In genomic region chr20:64102647-64103354, GRCh38 we compare ENCODE assay signal across 9 cellular contexts. TPM values are rescaled to one million over a fixed set of nuclear protein-coding genes. Genes with fewer than 3 reads are reported as not detected.
DNase-seq lines count a peak whose midpoint lies in the region; ATAC-seq, FAIRE-seq and TF ChIP-seq lines count a peak whose summit lies in the region.
"Had no signal": no experiment of that assay in that cellular context is flagged by ENCODE, and none has a peak within 500 bp of the region (broad histone marks: within the 10 kb centered on the region; RNA-seq: fewer than 3 reads in every experiment).

No MANE protein-coding gene starts in this region.

- H3K56ac ChIP-seq in H9 (ENCODE audit: insufficient read length, low read depth, low read length): no peak overlapping the region
- no peak overlapping the region for H3K56ac ChIP-seq in H1 (replicated peaks; ENCODE audit: insufficient read length, low read depth, low read length)

- H3K9me3 ChIP-seq in H9 (ENCODE audit: control insufficient read depth, low read depth, low read length): no peaks in the 10 kb centered on the region
- no peaks in the 10 kb centered on the region for H3K9me3 ChIP-seq in H1 (ENCODE audit: insufficient read depth in 2 of 2, low read depth in 1 of 2, low read length in 1 of 2)
- H3K9me3 ChIP-seq in trophoblast cell (ENCODE audit: insufficient read depth, low read depth, low read length): peaks cover 4% of the 10 kb centered on the region
- H3K9me3 ChIP-seq in vagina: no peaks in the 10 kb centered on the region

- no peak overlapping the region for H2BK15ac ChIP-seq in H9 (ENCODE audit: low read depth, low read length)
- H2BK15ac ChIP-seq in H1 (ENCODE audit: low read length): no peak overlapping the region; the same call in 1 of the 2 replicates

- TF ChIP-seq EP300 in H1 (IDR thresholded peaks at IDR 0.05; ENCODE audit: borderline replicate concordance in 1 of 2, low read depth in 2 of 2, low read length in 2 of 2): no peak

- ATAC-seq in GM18867 (IDR thresholded peaks at IDR 0.05; ENCODE audit: unreplicated experiment): no peak

- H2BK20ac ChIP-seq in H9 (ENCODE audit: low read depth, low read length, poor library complexity, severe bottlenecking): no peak overlapping the region
- H2BK20ac ChIP-seq in H1 (ENCODE audit: low read length): no peak overlapping the region

- no peak overlapping the region; the same call in 1 of the 2 replicates for H3K14ac ChIP-seq in H9 (ENCODE audit: insufficient read depth, low read length)
- H3K14ac ChIP-seq in H1 (ENCODE audit: insufficient read length): no peak overlapping the region
- no peak overlapping the region for H3K14ac ChIP-seq in trophoblast cell (ENCODE audit: low read length)

- H4K12ac ChIP-seq in trophoblast cell (ENCODE audit: low read depth, low read length): no peak overlapping the region

- no peaks in the 10 kb centered on the region for H3K36me3 ChIP-seq in H1 (ENCODE audit: control insufficient read depth in 2 of 4, insufficient read depth in 4 of 4, low read length in 3 of 4)
- H3K36me3 ChIP-seq in trophoblast cell (ENCODE audit: control insufficient read depth in 1 of 2, insufficient read depth in 2 of 2, low read length in 2 of 2): no peaks in the 10 kb centered on the region
- H3K36me3 ChIP-seq in vagina: no peaks in the 10 kb centered on the region

- H2BK120ac ChIP-seq in H9 (ENCODE audit: low read depth, low read length, poor library complexity, severe bottlenecking) (no peak overlapping the region), H1 (replicated peaks; ENCODE audit: low read depth, low read length) (no peak overlapping the region), trophoblast cell (ENCODE audit: insufficient read depth, low read length, poor library complexity) (no peak overlapping the region)

- CTCF ChIA-PET in H1 (lab: Charles Lee; ENCODE audit: partially characterized antibody): interaction anchor here (0.6 to 5.0 kb wide), 17 partner anchors 9 to 132 kb away, joined by 3 to 41 read pairs (median 5); partner anchors contain the start of genes LKAAEAR1 and PRPF6

- H4K8ac ChIP-seq in H9 (replicated peaks; ENCODE audit: insufficient read length, low read depth, low read length): no peak overlapping the region
- H4K8ac ChIP-seq in H1 (ENCODE audit: extremely low read depth, insufficient read depth, low read length): no peak overlapping the region
- no peak overlapping the region for H4K8ac ChIP-seq in trophoblast cell (ENCODE audit: low read depth, low read length)

- no peak overlapping the region for H2BK12ac ChIP-seq in H9 (ENCODE audit: insufficient read length, low read depth, low read length)
- H2BK12ac ChIP-seq in H1 (ENCODE audit: low read depth, low read length): no peak overlapping the region
- no peak overlapping the region for H2BK12ac ChIP-seq in trophoblast cell (ENCODE audit: low read length)

- H3K4me3 ChIP-seq in H1 (ENCODE audit: extremely low read depth in 1 of 4, insufficient read depth in 2 of 4, low read depth in 3 of 4, low read length in 4 of 4) (peak overlapping the region; percentile 37 to 71 (median 52)), trophoblast cell (ENCODE audit: low read depth, low read length) (no peak overlapping the region), vagina (peak overlapping the region in 1 of 2 donors; percentile 27)

- H3K36me3 Mint-ChIP-seq in H9 (ENCODE audit: insufficient read depth in 1 of 3, low read depth in 3 of 3): no peaks in the 10 kb centered on the region

- no peak overlapping the region for H3K9ac ChIP-seq in H9 (ENCODE audit: extremely low read depth, insufficient read length, low read length)
- H3K9ac ChIP-seq in H1 (replicated peaks in 1 of 4; ENCODE audit: extremely low read depth in 1 of 4, low read depth in 3 of 4, low read length in 3 of 4): no peak overlapping the region
- H3K9ac ChIP-seq in trophoblast cell (ENCODE audit: low read length): no peak overlapping the region

- WGBS in H9 (ENCODE audit: extremely low coverage, insufficient read length, low lambda C conversion rate): no CpG with 5 or more reads among the region's 30 CpGs
- 36% methylated on average over 24 of the region's 30 CpGs; no CpG with 5 or more reads in 1 of the 2 experiments for WGBS in H1 (ENCODE audit: extremely low coverage in 1 of 2, insufficient coverage in 1 of 2, insufficient read length in 1 of 2, insufficient replicate concordance in 2 of 2, low coverage in 1 of 2, low lambda C conversion rate in 2 of 2, missing lambda C conversion rate in 1 of 2), 2 experiments
- no CpG with 5 or more reads among the region's 30 CpGs for WGBS in trophoblast cell (ENCODE audit: extremely low coverage, insufficient coverage, insufficient read length)

- no peak overlapping the region for H3T11ph ChIP-seq in H9 (ENCODE audit: low read length)

- H3K9me3 Mint-ChIP-seq in H9: no peaks in the 10 kb centered on the region

- H3K4ac ChIP-seq in H9 (ENCODE audit: low read depth, low read length) (no peak overlapping the region), H1 (replicated peaks; ENCODE audit: insufficient read length, low read depth, low read length) (peak overlapping the region; percentile 7), trophoblast cell (ENCODE audit: low read depth, low read length) (no peak overlapping the region)

- H2AK5ac ChIP-seq in H9 (ENCODE audit: insufficient read length, low read length): no peak overlapping the region
- H2AK5ac ChIP-seq in H1 (ENCODE audit: low read depth, low read length): no peak overlapping the region
- no peak overlapping the region for H2AK5ac ChIP-seq in trophoblast cell (ENCODE audit: low read length)

- H4K5ac ChIP-seq in H9 (ENCODE audit: insufficient read length, low read depth, low read length): no peak overlapping the region
- H4K5ac ChIP-seq in H1 (ENCODE audit: insufficient read length, low read depth, low read length): no peak overlapping the region

- peaks cover 3% of the 10 kb centered on the region; the same call in 1 of the 2 replicates for H3K27me3 ChIP-seq in H9 (ENCODE audit: insufficient read depth, low read length)
- peaks cover 2 to 26% (median 21%) of the 10 kb centered on the region in 4 experiments for H3K27me3 ChIP-seq in H1 (replicated peaks in 1 of 4; ENCODE audit: control insufficient read depth in 3 of 4, extremely low read depth in 1 of 4, insufficient read depth in 3 of 4, low read length in 3 of 4)
- peaks cover 6% of the 10 kb centered on the region for H3K27me3 ChIP-seq in trophoblast cell (ENCODE audit: insufficient read depth, low read length)
- peaks cover 9% of the 10 kb centered on the region for H3K27me3 ChIP-seq in vagina

- H3K79me2 ChIP-seq in H9 (ENCODE audit: insufficient read depth, low read length): no peaks in the 10 kb centered on the region
- H3K79me2 ChIP-seq in H1 (ENCODE audit: control insufficient read depth in 1 of 2, insufficient read depth in 2 of 2, low read length in 2 of 2): no peaks in the 10 kb centered on the region
- no peaks in the 10 kb centered on the region for H3K79me2 ChIP-seq in trophoblast cell (ENCODE audit: control insufficient read depth, insufficient read depth, low read length, poor library complexity)

- TF ChIP-seq CTCF in H9 (conservative IDR thresholded peaks at IDR 0.05): no peak
- no peak for TF ChIP-seq CTCF in H1 (IDR thresholded peaks at IDR 0.05; ENCODE audit: control extremely low read depth in 1 of 3, insufficient read depth in 1 of 3, low read depth in 1 of 3, low read length in 3 of 3)
- TF ChIP-seq CTCF in vagina (IDR thresholded peaks at IDR 0.05): no peak

- H3K23me2 ChIP-seq in H9 (ENCODE audit: insufficient read length, low read depth, low read length, poor library complexity, severe bottlenecking) (no peaks in the 10 kb centered on the region), H1 (ENCODE audit: low read depth, low read length) (peaks cover 2% of the 10 kb centered on the region; the same call in 1 of the 2 replicates)

- H3K4me1 ChIP-seq in H9 (ENCODE audit: insufficient read depth, low read length) (no peaks in the 10 kb centered on the region), H1 (replicated peaks in 1 of 4; ENCODE audit: control insufficient read depth in 3 of 4, insufficient read depth in 4 of 4, low read length in 3 of 4) (peaks cover 0 to 8% (median 3%) of the 10 kb centered on the region in 4 experiments; a peak in 3 of 7 replicates), trophoblast cell (ENCODE audit: control insufficient read depth in 1 of 2, insufficient read depth in 2 of 2, low read length in 2 of 2) (peaks cover 0 to 2% of the 10 kb centered on the region in 2 experiments), vagina (peaks cover 10% of the 10 kb centered on the region)

- POLR2A ChIA-PET in H1 (lab: Charles Lee; ENCODE audit: partially characterized antibody): no interaction called here

- peaks cover 43% of the 10 kb centered on the region for H3K27me3 Mint-ChIP-seq in H9 (ENCODE audit: low read depth)

- no peak overlapping the region for H3K27ac ChIP-seq in H9 (ENCODE audit: insufficient read length, low read depth, low read length)
- H3K27ac ChIP-seq in H1 (ENCODE audit: low read depth, low read length): no peak overlapping the region
- no peak overlapping the region for H3K27ac ChIP-seq in trophoblast cell (ENCODE audit: low read depth, low read length)
- H3K27ac ChIP-seq in vagina: no peak overlapping the region

- H4K91ac ChIP-seq in H9 (ENCODE audit: insufficient read length, low read depth, low read length) (no peak overlapping the region), H1 (replicated peaks; ENCODE audit: insufficient read length, low read length) (no peak overlapping the region), trophoblast cell (ENCODE audit: low read depth, low read length) (no peak overlapping the region)

- H3K4me2 ChIP-seq in H9 (ENCODE audit: insufficient read depth, insufficient read length, low read length): peak overlapping the region; percentile 50
- H3K4me2 ChIP-seq in H1 (ENCODE audit: insufficient read depth in 1 of 2, low read depth in 2 of 2, low read length in 2 of 2): peak overlapping the region; percentile 48 to 97
- peak overlapping the region; percentile 52 for H3K4me2 ChIP-seq in trophoblast cell (ENCODE audit: low read length)

- H3K4me3 Mint-ChIP-seq in H9: peak overlapping the region; percentile 62 to 83

- DNase-seq in H9 (peak; percentile 74), NCI-H2227 (lab: John Stamatoyannopoulos, UW; ENCODE audit: unreplicated experiment) (peak; percentile 85), H1 (ENCODE audit: low read depth in 1 of 2, low spot score in 2 of 2) (peak in 1 of 2 experiments; percentile 72), trophoblast cell (no peak), vagina (ENCODE audit: extremely low spot score in 2 of 2) (no peak), HK-2 (ENCODE audit: unreplicated experiment) (no peak)
- no peak for DNase-seq in stimulated activated CD4-positive, alpha-beta T cell treated with anti-CD3 and anti-CD28 coated beads, Interleukin-4, amount 100 ng/mL, for 24 hours

- H3K27ac Mint-ChIP-seq in H9: no peak overlapping the region

- intact Hi-C loops in vagina (cut with DNase I): no loop called here

- no peak for FAIRE-seq in H1 (lab: Jason Lieb, UNC)

- H2AFZ ChIP-seq in H9 (ENCODE audit: low read length) (no peak overlapping the region), H1 (ENCODE audit: low read length) (no peak overlapping the region; the same call in 1 of the 2 replicates), trophoblast cell (ENCODE audit: insufficient read depth, low read length, poor library complexity) (peak overlapping the region; percentile 32)

- no peak for TF ChIP-seq POLR2A in H1 (IDR thresholded peaks at IDR 0.05; ENCODE audit: control extremely low read depth in 1 of 2, low read depth in 2 of 2, low read length in 2 of 2)
- TF ChIP-seq POLR2A in vagina (IDR thresholded peaks at IDR 0.05): no peak

- H4K20me1 ChIP-seq in H9 (ENCODE audit: control insufficient read depth, insufficient read depth, insufficient read length) (no peaks in the 10 kb centered on the region), H1 (replicated peaks in 1 of 2; ENCODE audit: control insufficient read depth in 1 of 2, insufficient read depth in 2 of 2, low read length in 2 of 2) (peaks cover under 1 to 3% of the 10 kb centered on the region in 2 experiments)

- no peak overlapping the region for H2BK5ac ChIP-seq in H9 (ENCODE audit: insufficient read length, low read length)
- no peak overlapping the region for H2BK5ac ChIP-seq in H1 (ENCODE audit: low read depth, low read length)
- no peak overlapping the region for H2BK5ac ChIP-seq in trophoblast cell (ENCODE audit: low read depth, low read length, poor library complexity)

- H3K23ac ChIP-seq in H9 (ENCODE audit: insufficient read length, low read depth, low read length): no peak overlapping the region
- H3K23ac ChIP-seq in H1 (ENCODE audit: insufficient read length): no peak overlapping the region
- no peak overlapping the region for H3K23ac ChIP-seq in trophoblast cell (ENCODE audit: low read length)

- peaks cover 9 to 14% of the 10 kb centered on the region in 2 experiments; a peak in 3 of 4 replicates for H3K4me1 Mint-ChIP-seq in H9

- no peak; a peak in 1 of 4 replicates for TF ChIP-seq RAD21 in H1 (IDR thresholded peaks at IDR 0.05 in 1 of 2, conservative IDR thresholded peaks at IDR 0.05 in 1 of 2; ENCODE audit: low read depth in 2 of 2, low read length in 2 of 2)

- H3K79me1 ChIP-seq in H9 (ENCODE audit: insufficient read depth, low read depth, low read length, poor library complexity, severe bottlenecking) (no peaks in the 10 kb centered on the region), H1 (ENCODE audit: low read depth, low read length) (no peaks in the 10 kb centered on the region; the same call in 1 of the 2 replicates), trophoblast cell (ENCODE audit: low read length) (no peaks in the 10 kb centered on the region)

- no peak overlapping the region for H3K18ac ChIP-seq in H9 (ENCODE audit: insufficient read length, low read depth, low read length)
- no peak overlapping the region for H3K18ac ChIP-seq in H1 (ENCODE audit: extremely low read depth, low read length)
- H3K18ac ChIP-seq in trophoblast cell (ENCODE audit: low read length): no peak overlapping the region

RNA-seq across cellular contexts. Expression of gene NPBWR2, which starts 4.6 kb away (rescaled TPM):
- total RNA-seq in H9 (2021): not detected in 2 replicates
- total RNA-seq in H1 (2021; fragmentation: NEBNext Ultra II Directional; extraction: Animal tissue kit (Norgen Biotek cat#: 25700)): not detected in 2 replicates
- not detected in 2 replicates for polyA plus RNA-seq in H1 (2011; rRNA removed)
- not detected for polyA plus RNA-seq in H1 (2011; cell fraction: cytosol; rRNA removed)
- polyA plus RNA-seq in H1 (2011; cell fraction: nucleus; rRNA removed): not detected
- 0.11 TPM in 1 of 4 replicates, not detected in the others for polyA plus RNA-seq in H1 (2012, experiment 1 of 2)
- not detected for polyA plus RNA-seq in H1 (2012, experiment 2 of 2)
- not detected for polyA plus RNA-seq in H1 (2013, experiment 1 of 2)
- not detected for polyA plus RNA-seq in H1 (2013, experiment 2 of 2)
- polyA minus RNA-seq in H1 (2011; rRNA and poly(A)+ RNA removed): not detected in 2 replicates
- polyA minus RNA-seq in H1 (2011; cell fraction: cytosol; rRNA and poly(A)+ RNA removed): not detected
- polyA minus RNA-seq in H1 (2011; cell fraction: nucleus; rRNA and poly(A)+ RNA removed): not detected
- not detected in 2 replicates for polyA plus RNA-seq in trophoblast cell (2013)
- total RNA-seq in vagina: not detected
- total RNA-seq: SK-MEL-5 had no signal

RNA-seq across cellular contexts. Expression of gene LKAAEAR1, which starts 18.6 kb away (rescaled TPM):
- total RNA-seq in H9 (2021): 0.39 TPM in 1 of 2 replicates, not detected in the other
- total RNA-seq in H1 (2021; fragmentation: NEBNext Ultra II Directional; extraction: Animal tissue kit (Norgen Biotek cat#: 25700)): 0.41 and 0.52 TPM in 2 replicates
- polyA plus RNA-seq in H1 (2011; rRNA removed): 0.53 and 0.91 TPM in 2 replicates
- polyA plus RNA-seq in H1 (2011; cell fraction: cytosol; rRNA removed): 0.65 TPM
- 0.34 TPM for polyA plus RNA-seq in H1 (2011; cell fraction: nucleus; rRNA removed)
- polyA plus RNA-seq in H1 (2012, experiment 1 of 2): 0.24 TPM in 1 of 4 replicates, not detected in the others
- not detected for polyA plus RNA-seq in H1 (2012, experiment 2 of 2)
- polyA plus RNA-seq in H1 (2013, experiment 1 of 2): 0.20 TPM
- polyA plus RNA-seq in H1 (2013, experiment 2 of 2): 0.28 TPM
- polyA minus RNA-seq in H1 (2011; rRNA and poly(A)+ RNA removed): not detected in 2 replicates
- not detected for polyA minus RNA-seq in H1 (2011; cell fraction: cytosol; rRNA and poly(A)+ RNA removed)
- polyA minus RNA-seq in H1 (2011; cell fraction: nucleus; rRNA and poly(A)+ RNA removed): not detected
- polyA plus RNA-seq in trophoblast cell (2013): not detected in 2 replicates
- total RNA-seq in vagina: not detected

RNA-seq across cellular contexts. Expression of gene OPRL1, which starts 22.9 kb away (rescaled TPM):
- total RNA-seq in H9 (2021) (0.90 and 1.0 TPM in 2 replicates), vagina (1.5 TPM)
- total RNA-seq in H1 (2021; fragmentation: NEBNext Ultra II Directional; extraction: Animal tissue kit (Norgen Biotek cat#: 25700)): 0.52 and 0.63 TPM in 2 replicates
- 0.98 and 2.0 TPM in 2 replicates for polyA plus RNA-seq in H1 (2011; rRNA removed)
- 1.3 TPM for polyA plus RNA-seq in H1 (2011; cell fraction: cytosol; rRNA removed)
- 2.1 TPM for polyA plus RNA-seq in H1 (2011; cell fraction: nucleus; rRNA removed)
- polyA plus RNA-seq in H1 (2012, experiment 1 of 2): 0.52 to 1.4 TPM (median 1.1 TPM) in 4 replicates
- polyA plus RNA-seq in H1 (2012, experiment 2 of 2): 0.81 TPM
- polyA plus RNA-seq in H1 (2013, experiment 1 of 2): 0.39 TPM
- 0.46 TPM for polyA plus RNA-seq in H1 (2013, experiment 2 of 2)
- polyA minus RNA-seq in H1 (2011; rRNA and poly(A)+ RNA removed): 1.2 and 1.4 TPM in 2 replicates
- polyA minus RNA-seq in H1 (2011; cell fraction: cytosol; rRNA and poly(A)+ RNA removed): 1.4 TPM
- polyA minus RNA-seq in H1 (2011; cell fraction: nucleus; rRNA and poly(A)+ RNA removed): 0.50 TPM
- polyA plus RNA-seq in trophoblast cell (2013): 1.1 and 1.4 TPM in 2 replicates

RNA-seq across cellular contexts. Expression of gene RGS19, which starts 23.5 kb away (rescaled TPM):
- 11.7 and 12.8 TPM in 2 replicates for total RNA-seq in H9 (2021)
- 12.7 and 13.1 TPM in 2 replicates for total RNA-seq in H1 (2021; fragmentation: NEBNext Ultra II Directional; extraction: Animal tissue kit (Norgen Biotek cat#: 25700))
- 16.8 and 21.9 TPM in 2 replicates for polyA plus RNA-seq in H1 (2011; rRNA removed)
- polyA plus RNA-seq in H1 (2011; cell fraction: cytosol; rRNA removed): 14.6 TPM
- polyA plus RNA-seq in H1 (2011; cell fraction: nucleus; rRNA removed): 18.9 TPM
- 9.5 to 12.1 TPM (median 10.6 TPM) in 4 replicates for polyA plus RNA-seq in H1 (2012, experiment 1 of 2)
- 8.8 TPM for polyA plus RNA-seq in H1 (2012, experiment 2 of 2)
- polyA plus RNA-seq in H1 (2013, experiment 1 of 2): 9.0 TPM
- polyA plus RNA-seq in H1 (2013, experiment 2 of 2): 8.9 TPM
- polyA minus RNA-seq in H1 (2011; rRNA and poly(A)+ RNA removed): 4.3 and 4.8 TPM in 2 replicates
- polyA minus RNA-seq in H1 (2011; cell fraction: cytosol; rRNA and poly(A)+ RNA removed): 8.7 TPM
- polyA minus RNA-seq in H1 (2011; cell fraction: nucleus; rRNA and poly(A)+ RNA removed): 6.3 TPM
- 7.5 and 8.3 TPM in 2 replicates for polyA plus RNA-seq in trophoblast cell (2013)
- 20.6 TPM for total RNA-seq in vagina

RNA-seq across cellular contexts. Expression of gene TCEA2, which starts 39.8 kb away (rescaled TPM):
- total RNA-seq in H9 (2021) (48.1 and 51.7 TPM in 2 replicates), vagina (33.1 TPM)
- total RNA-seq in H1 (2021; fragmentation: NEBNext Ultra II Directional; extraction: Animal tissue kit (Norgen Biotek cat#: 25700)): 41.4 and 46.3 TPM in 2 replicates
- polyA plus RNA-seq in H1 (2011; rRNA removed): 42.3 and 66.0 TPM in 2 replicates
- polyA plus RNA-seq in H1 (2011; cell fraction: cytosol; rRNA removed): 52.5 TPM
- polyA plus RNA-seq in H1 (2011; cell fraction: nucleus; rRNA removed): 118 TPM
- polyA plus RNA-seq in H1 (2012, experiment 1 of 2): 34.2 to 60.1 TPM (median 48.8 TPM) in 4 replicates
- polyA plus RNA-seq in H1 (2012, experiment 2 of 2): 35.4 TPM
- polyA plus RNA-seq in H1 (2013, experiment 1 of 2): 55.3 TPM
- polyA plus RNA-seq in H1 (2013, experiment 2 of 2): 51.7 TPM
- polyA minus RNA-seq in H1 (2011; rRNA and poly(A)+ RNA removed): 9.5 and 12.8 TPM in 2 replicates
- 14.2 TPM for polyA minus RNA-seq in H1 (2011; cell fraction: cytosol; rRNA and poly(A)+ RNA removed)
- 35.6 TPM for polyA minus RNA-seq in H1 (2011; cell fraction: nucleus; rRNA and poly(A)+ RNA removed)
- polyA plus RNA-seq in trophoblast cell (2013): 55.8 and 60.4 TPM in 2 replicates

Comparison
In these comparisons a context has a peak if more than half of its experiments do, and no peak if none do; other contexts are left out.
1. DNase-seq: peak in H9 (single experiment) and NCI-H2227 (single experiment); none in trophoblast cell (0 of 2), vagina (0 of 2), stimulated activated CD4-positive, alpha-beta T cell treated with anti-CD3 and anti-CD28 coated beads, Interleukin-4, amount 100 ng/mL, for 24 hours (single experiment) and HK-2 (single experiment).
2. Peak in every context shown above with its lines, with median percentiles within 50 percentile points of each other: H3K4me2 ChIP-seq.